19 cellular contexts compared by ENCODE assay signal in genomic region chr7:41855798-41856197, GRCh38.
A peak's percentile ranks its signal among the peaks of the same experiment; 100 is the strongest.
DNase-seq lines count a peak whose midpoint lies in the region; ATAC-seq and TF ChIP-seq lines count a peak whose summit lies in the region.
"Had no signal": no experiment of that assay in that cellular context is flagged by ENCODE, and none has a peak within 500 bp of the region (broad histone marks: within the 10 kb centered on the region; RNA-seq: fewer than 3 reads in every experiment).

No MANE protein-coding gene starts in this region.

- no peak overlapping the region for H3K4ac ChIP-seq in mesendoderm (ENCODE audit: low read depth, low read length)

- H3K27me3 ChIP-seq in SK-N-SH (ENCODE audit: insufficient read depth) (no peaks in the 10 kb centered on the region), upper lobe of right lung (no peaks in the 10 kb centered on the region), mesendoderm (ENCODE audit: insufficient read depth, low read length, poor library complexity) (no peaks in the 10 kb centered on the region)
- H3K27me3 ChIP-seq: BLaER1 treated with 17β-estradiol and CSF1 and Interleukin-3, amounts not matched to agents 10 nM and 100 nM had no signal

- H3K4me3 ChIP-seq in SK-N-SH (ENCODE audit: low read depth in 2 of 2, low read length in 1 of 2) (no peak overlapping the region), epithelial cell of esophagus (ENCODE audit: low read length) (no peak overlapping the region), upper lobe of right lung (no peak overlapping the region), mesendoderm (ENCODE audit: low read length) (no peak overlapping the region)
- H3K4me3 ChIP-seq: BLaER1 treated with 17β-estradiol and CSF1 and Interleukin-3, amounts not matched to agents 10 nM and 100 nM; PC-9; SK-N-MC had no signal

- H3K79me1 ChIP-seq in mesendoderm (ENCODE audit: low read length), result no peaks in the 10 kb centered on the region

- no peak overlapping the region for H4K8ac ChIP-seq in mesendoderm (ENCODE audit: low read depth, low read length)

- H3K79me2 ChIP-seq in SK-N-SH (ENCODE audit: insufficient read depth) (no peaks in the 10 kb centered on the region), mesendoderm (ENCODE audit: control insufficient read depth, insufficient read depth, low read length) (no peaks in the 10 kb centered on the region)

- no peaks in the 10 kb centered on the region for H4K20me1 ChIP-seq in SK-N-SH (ENCODE audit: insufficient read depth)
- H4K20me1 ChIP-seq: BLaER1 treated with 17β-estradiol and CSF1 and Interleukin-3, amounts not matched to agents 10 nM and 100 nM had no signal

- no peak overlapping the region for H2AK5ac ChIP-seq in mesendoderm (ENCODE audit: low read length)

- POLR2A ChIA-PET in SK-N-SH (lab: Yijun Ruan, JAX), result no interaction called here

- H3K9ac ChIP-seq in SK-N-SH (no peak overlapping the region), mesendoderm (ENCODE audit: low read length) (no peak overlapping the region)
- H3K9ac ChIP-seq: BLaER1 treated with 17β-estradiol and CSF1 and Interleukin-3, amounts not matched to agents 10 nM and 100 nM had no signal

- no peak overlapping the region for H2AFZ ChIP-seq in SK-N-SH (ENCODE audit: low read depth)
- H2AFZ ChIP-seq: PC-9 had no signal

- DNase-seq in SK-N-SH, result no peak
- DNase-seq in MV-4-11 (lab: John Stamatoyannopoulos, UW), result peak; percentile 35
- peak; percentile 42 for DNase-seq in epithelial cell of esophagus (ENCODE audit: low read depth)
- no peak for DNase-seq in upper lobe of right lung
- DNase-seq in mesendoderm, result no peak
- DNase-seq in stimulated activated CD4-positive, alpha-beta T cell treated with anti-CD3 and anti-CD28 coated beads, Interleukin-2, amount 100 ng/mL, for 48 hours, result no peak
- DNase-seq: DMS153, KBM-7, NCI-H1436, NCI-H2081, NCI-H2227 treated with DMSO at 0.1 percent for 48 hours, NCI-H69, PC-9 had no signal

- no peak for TF ChIP-seq RAD21 in SK-N-SH (IDR thresholded peaks at IDR 0.05; ENCODE audit: low read length)

- H3K9me2 ChIP-seq in SK-N-SH, result no peaks in the 10 kb centered on the region

- H3K56ac ChIP-seq in mesendoderm (ENCODE audit: low read length), result no peak overlapping the region

- WGBS in SK-N-SH (ENCODE audit: low lambda C conversion rate), result 16% methylated on average over 1 of the region's 1 CpG
- no CpG with 5 or more reads among the region's 1 CpG for WGBS in mesendoderm (ENCODE audit: extremely low coverage, insufficient coverage, low lambda C conversion rate)

- H3K4me2 ChIP-seq in SK-N-SH, result no peak overlapping the region
- no peak overlapping the region for H3K4me2 ChIP-seq in mesendoderm (ENCODE audit: low read length)
- H3K4me2 ChIP-seq: BLaER1 treated with 17β-estradiol and CSF1 and Interleukin-3, amounts not matched to agents 10 nM and 100 nM; PC-9 had no signal

- H3K36me3 ChIP-seq in SK-N-SH (replicated peaks in 1 of 2; ENCODE audit: control insufficient read depth in 1 of 2, insufficient read depth in 2 of 2, low read length in 1 of 2) (no peaks in the 10 kb centered on the region), upper lobe of right lung (no peaks in the 10 kb centered on the region), mesendoderm (ENCODE audit: control insufficient read depth, insufficient read depth, low read length) (no peaks in the 10 kb centered on the region)
- H3K36me3 ChIP-seq: BLaER1 treated with 17β-estradiol and CSF1 and Interleukin-3, amounts not matched to agents 10 nM and 100 nM had no signal

- TF ChIP-seq CTCF in SK-N-SH (IDR thresholded peaks at IDR 0.05) (no peak), epithelial cell of esophagus (IDR thresholded peaks at IDR 0.05; ENCODE audit: insufficient read depth, low read depth, low read length, missing control alignments) (no peak), upper lobe of right lung (IDR thresholded peaks at IDR 0.05) (no peak)

- H2BK15ac ChIP-seq in mesendoderm (replicated peaks; ENCODE audit: low read depth), result no peak overlapping the region

- H3K9me3 ChIP-seq in SK-N-SH (no peaks in the 10 kb centered on the region), upper lobe of right lung (no peaks in the 10 kb centered on the region)

- no peak overlapping the region for H4K5ac ChIP-seq in mesendoderm (ENCODE audit: low read length)

- no peak overlapping the region for H3K23ac ChIP-seq in mesendoderm (ENCODE audit: low read length)

- no peak overlapping the region for H2BK5ac ChIP-seq in mesendoderm (ENCODE audit: low read length)

- no peak for ATAC-seq in SK-N-SH treated with all-trans-retinoic acid at 6 μM for 48 hours
- peak; percentile 49 for ATAC-seq in upper lobe of right lung
- ATAC-seq in GM21423 (IDR thresholded peaks at IDR 0.05; ENCODE audit: unreplicated experiment), result no peak
- ATAC-seq: Right ventricle myocardium inferior had no signal

- H3K27ac ChIP-seq in SK-N-SH (ENCODE audit: low read depth in 2 of 2, low read length in 1 of 2) (no peak overlapping the region), upper lobe of right lung (no peak overlapping the region), mesendoderm (ENCODE audit: low read depth, low read length) (no peak overlapping the region)
- H3K27ac ChIP-seq: 22Rv1; BLaER1 treated with 17β-estradiol and CSF1 and Interleukin-3, amounts not matched to agents 10 nM and 100 nM; PC-9; SK-N-MC had no signal

- CTCF ChIA-PET in SK-N-SH (lab: Yijun Ruan, JAX), result interaction anchor here (1.7 kb wide), 1 partner anchor 85 kb away, joined by 5 read pairs; no protein-coding TSS in a partner anchor

- no peak overlapping the region for H3K18ac ChIP-seq in mesendoderm (ENCODE audit: low read length)

- peaks cover 0 to 7% of the 10 kb centered on the region in 2 experiments; a peak in 1 of 4 replicates for H3K4me1 ChIP-seq in SK-N-SH (ENCODE audit: control insufficient read depth in 1 of 2, insufficient read depth in 2 of 2, low read depth in 1 of 2, low read length in 1 of 2)
- H3K4me1 ChIP-seq in upper lobe of right lung, result no peaks in the 10 kb centered on the region
- H3K4me1 ChIP-seq in mesendoderm (ENCODE audit: control insufficient read depth, low read depth, low read length), result no peaks in the 10 kb centered on the region

- H3F3A ChIP-seq in SK-N-SH (replicated peaks; ENCODE audit: insufficient read depth), result no peaks in the 10 kb centered on the region

- intact Hi-C loops in upper lobe of right lung (cut with DNase I), result no loop called here

- no peak for TF ChIP-seq EP300 in SK-N-SH (IDR thresholded peaks at IDR 0.05; ENCODE audit: borderline replicate concordance in 1 of 2, low read depth in 1 of 2, low read length in 1 of 2)

- H2BK120ac ChIP-seq in mesendoderm (ENCODE audit: low read depth, low read length), result no peak overlapping the region

TF ChIP-seq in SK-N-SH, 30 proteins besides CTCF, POLR2A, EP300 and RAD21:
- TF ChIP-seq FOXJ3 (CRISPR knock-in tag; IDR thresholded peaks at IDR 0.05), result no peak
- peak; percentile 44; the same call in 1 of the 2 replicates for TF ChIP-seq TCF12 (IDR thresholded peaks at IDR 0.05)
- peak; percentile 15; the same call in 1 of the 2 replicates for TF ChIP-seq FOSL2 (IDR thresholded peaks at IDR 0.05; ENCODE audit: borderline replicate concordance, low read depth)
- no peak for TF ChIP-seq TEAD4 (IDR thresholded peaks at IDR 0.05; ENCODE audit: borderline replicate concordance, insufficient read depth)

TF ChIP-seq in SK-N-SH treated with all-trans-retinoic acid at 6 μM for 48 hours, 23 proteins besides CTCF, POLR2A, EP300 and RAD21 (continues in another document):
- TF ChIP-seq POU6F1 (CRISPR knock-in tag; IDR thresholded peaks at IDR 0.05; ENCODE audit: borderline replicate concordance, low read depth) (no peak), PATZ1 (CRISPR knock-in tag; IDR thresholded peaks at IDR 0.05; ENCODE audit: borderline replicate concordance) (no peak), RARB (CRISPR knock-in tag; IDR thresholded peaks at IDR 0.05) (no peak), ESRRG (CRISPR knock-in tag; IDR thresholded peaks at IDR 0.05) (no peak), BACH2 (CRISPR knock-in tag; IDR thresholded peaks at IDR 0.05; ENCODE audit: borderline replicate concordance) (no peak), ZC3H10 (CRISPR knock-in tag; IDR thresholded peaks at IDR 0.05) (no peak), ZFP3 (CRISPR knock-in tag; IDR thresholded peaks at IDR 0.05) (no peak), ARNTL (CRISPR knock-in tag; IDR thresholded peaks at IDR 0.05; ENCODE audit: borderline replicate concordance, low read depth) (no peak)

Comparison
In these comparisons a context has a peak if more than half of its experiments do, and no peak if none do; other contexts are left out.
1. DNase-seq: peak in MV-4-11 (single experiment) and epithelial cell of esophagus (single experiment); none in SK-N-SH (single experiment), upper lobe of right lung (single experiment), mesendoderm (single experiment) and stimulated activated CD4-positive, alpha-beta T cell treated with anti-CD3 and anti-CD28 coated beads, Interleukin-2, amount 100 ng/mL, for 48 hours (0 of 2).